In genomic region chr7:974820-975681, GRCh38 we compare ENCODE assay signal across 1 cellular context.
TF ChIP-seq lines count a peak whose summit lies in the region.

Gene COX19, minus strand, starts transcription at chr7:975549. Its CDS starts 40 bp downstream, at chr7:975509.

TF ChIP-seq in HepG2, 621 proteins besides CTCF, POLR2A, EP300 and RAD21 (continued from another document and continues in another):
- peak; percentile 41; the same call in 1 of the 2 replicates for TF ChIP-seq ZBED4 (CRISPR knock-in tag; IDR thresholded peaks at IDR 0.05; ENCODE audit: borderline replicate concordance)
- peak; percentile 87; a peak in 3 of 4 replicates for TF ChIP-seq HMGXB4 (CRISPR knock-in tag; IDR thresholded peaks at IDR 0.05; ENCODE audit: borderline replicate concordance in 1 of 2, low read depth in 1 of 2)
- no peak for TF ChIP-seq ZBTB40 (IDR thresholded peaks at IDR 0.05)
- TF ChIP-seq ZBTB40 (CRISPR knock-in tag; IDR thresholded peaks at IDR 0.05), result peak; percentile 62; the same call in 1 of the 2 replicates
- TF ChIP-seq YEATS2 (CRISPR knock-in tag; IDR thresholded peaks at IDR 0.05; ENCODE audit: borderline replicate concordance), result peak; percentile 73; the same call in 1 of the 2 replicates
- TF ChIP-seq ERF (CRISPR knock-in tag; IDR thresholded peaks at IDR 0.05), result peak; percentile 79
- TF ChIP-seq ZNF724P (CRISPR knock-in tag; IDR thresholded peaks at IDR 0.05; ENCODE audit: borderline replicate concordance), result peak; percentile 83
- peak; percentile 93 for TF ChIP-seq ZGPAT (CRISPR knock-in tag; IDR thresholded peaks at IDR 0.05)
- peak; percentile 93 for TF ChIP-seq GTF3A (CRISPR knock-in tag; conservative IDR thresholded peaks at IDR 0.05)
- TF ChIP-seq KLF15 (CRISPR knock-in tag; IDR thresholded peaks at IDR 0.05; ENCODE audit: borderline replicate concordance), result no peak
- 0 out of 2 replicates have a peak, but pooled peaks have one; percentile 62 for TF ChIP-seq IRF1 (CRISPR knock-in tag; IDR thresholded peaks at IDR 0.05; ENCODE audit: low read depth)
- TF ChIP-seq NCOA1 (CRISPR knock-in tag; IDR thresholded peaks at IDR 0.05), result no peak
- peak; percentile 36; the same call in 1 of the 2 replicates for TF ChIP-seq ZNF709 (CRISPR knock-in tag; IDR thresholded peaks at IDR 0.05)
- TF ChIP-seq NCOR1 (IDR thresholded peaks at IDR 0.05; ENCODE audit: borderline replicate concordance, low read length), result no peak
- TF ChIP-seq HOMEZ (CRISPR knock-in tag; IDR thresholded peaks at IDR 0.05; ENCODE audit: low read depth), result no peak; the same call in 1 of the 2 replicates
- TF ChIP-seq NFKBIZ (CRISPR knock-in tag; IDR thresholded peaks at IDR 0.05), result no peak
- TF ChIP-seq ZNF747 (CRISPR knock-in tag; IDR thresholded peaks at IDR 0.05; ENCODE audit: borderline replicate concordance), result peak; percentile 78
- peak; percentile 84; the same call in 1 of the 2 replicates for TF ChIP-seq MAZ (IDR thresholded peaks at IDR 0.05; ENCODE audit: borderline replicate concordance, low read depth, low read length)
- peak; percentile 76 for TF ChIP-seq MAZ (CRISPR knock-in tag; IDR thresholded peaks at IDR 0.05; ENCODE audit: low read depth)
- no peak for TF ChIP-seq ATF6 (CRISPR knock-in tag; conservative IDR thresholded peaks at IDR 0.05)
- TF ChIP-seq SNAPC5 (CRISPR knock-in tag; IDR thresholded peaks at IDR 0.05; ENCODE audit: borderline replicate concordance), result no peak
- TF ChIP-seq ZNF704 (CRISPR knock-in tag; IDR thresholded peaks at IDR 0.05; ENCODE audit: borderline replicate concordance), result 0 out of 2 replicates have a peak, but pooled peaks have one; percentile 69
- peak; percentile 63; the same call in 1 of the 2 replicates for TF ChIP-seq NFKB2 (CRISPR knock-in tag; IDR thresholded peaks at IDR 0.05; ENCODE audit: borderline replicate concordance)
- no peak for TF ChIP-seq ZNF781 (CRISPR knock-in tag; IDR thresholded peaks at IDR 0.05; ENCODE audit: borderline replicate concordance, not compliant biosample characterization)
- TF ChIP-seq ISL2 (CRISPR knock-in tag; IDR thresholded peaks at IDR 0.05), result no peak; the same call in 1 of the 2 replicates
- no peak; the same call in none of the 2 replicates for TF ChIP-seq ETV6 (CRISPR knock-in tag; conservative IDR thresholded peaks at IDR 0.05)
- TF ChIP-seq ZNF337 (CRISPR knock-in tag; IDR thresholded peaks at IDR 0.05; ENCODE audit: borderline replicate concordance, low read depth), result peak; percentile 68; the same call in 1 of the 2 replicates
- TF ChIP-seq HNRNPUL1 (IDR thresholded peaks at IDR 0.05; ENCODE audit: low read depth, low read length), result 0 out of 2 replicates have a peak, but pooled peaks have one; percentile 32
- TF ChIP-seq ZNF777 (CRISPR knock-in tag; IDR thresholded peaks at IDR 0.05), result peak; percentile 44
- TF ChIP-seq ETV5 (CRISPR knock-in tag; IDR thresholded peaks at IDR 0.05; ENCODE audit: borderline replicate concordance), result peak; percentile 51; the same call in 1 of the 2 replicates
- TF ChIP-seq ZNF605 (CRISPR knock-in tag; IDR thresholded peaks at IDR 0.05), result peak; percentile 42; the same call in 1 of the 2 replicates
- no peak for TF ChIP-seq ARNT (IDR thresholded peaks at IDR 0.05)
- TF ChIP-seq ZNF576 (CRISPR knock-in tag; IDR thresholded peaks at IDR 0.05), result no peak
